23 cellular contexts compared by ENCODE assay signal in the genomic region with DNA sequence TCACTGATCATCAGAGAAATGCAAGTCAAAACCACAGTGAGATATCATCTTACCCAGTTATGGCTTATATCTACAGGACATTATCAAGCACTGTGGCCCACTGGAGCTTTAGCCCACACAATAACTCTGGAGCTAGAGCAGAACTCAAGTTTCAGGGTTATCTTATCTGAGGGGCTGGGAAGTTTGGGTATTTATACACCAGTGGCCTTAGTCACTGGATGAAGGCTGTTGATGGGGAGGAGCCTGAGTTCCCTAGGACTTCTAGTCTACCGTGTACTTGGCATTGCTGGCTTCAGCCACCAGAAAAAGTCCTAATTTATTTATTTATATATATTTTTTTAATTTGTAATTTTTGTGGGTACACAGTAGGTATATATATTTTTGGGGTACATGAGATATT.
"Had no signal": no experiment of that assay in that cellular context is flagged by ENCODE, and none has a peak within 500 bp of the region (broad histone marks: within the 10 kb centered on the region; RNA-seq: fewer than 3 reads in every experiment).

No MANE protein-coding gene starts in this region.

- H3K4me2 ChIP-seq: PC-9 had no signal

- H2AFZ ChIP-seq: PC-9 had no signal

- H3K4me3 ChIP-seq: MG63, PC-9, Peyer's patch, SJCRH30 had no signal

- H3K4me1 ChIP-seq: Peyer's patch, SJCRH30 had no signal

- ATAC-seq: Right ventricle myocardium inferior, SK-N-SH treated with all-trans-retinoic acid at 6 μM for 48 hours had no signal

- H3K27ac ChIP-seq: PC-9, Peyer's patch, SJCRH30 had no signal

- H3K36me3 ChIP-seq: Peyer's patch, SJCRH30 had no signal

- H3K27me3 ChIP-seq: MG63, Peyer's patch, SJCRH30 had no signal

- DNase-seq: Karpas-422, KG1, MG63, NCI-H1092, NCI-H1105 treated with DMSO at 0.1 percent for 48 hours, NCI-H1417 treated with DMSO at 0.1 percent for 48 hours, NCI-H146, NCI-H1694 treated with DMSO at 0.1 percent for 48 hours, NCI-H1930, NCI-H2081, NCI-H2171, NCI-H226, NCI-H446, NCI-H510A, NCI-H524 treated with DMSO at 0.1 percent for 48 hours, NCI-H69, NCI-H774, PC-9, Peyer's patch, SHP77 treated with DMSO at 0.1 percent for 48 hours had no signal
